ENCODE assay signal across 21 cellular contexts in the genomic region with DNA sequence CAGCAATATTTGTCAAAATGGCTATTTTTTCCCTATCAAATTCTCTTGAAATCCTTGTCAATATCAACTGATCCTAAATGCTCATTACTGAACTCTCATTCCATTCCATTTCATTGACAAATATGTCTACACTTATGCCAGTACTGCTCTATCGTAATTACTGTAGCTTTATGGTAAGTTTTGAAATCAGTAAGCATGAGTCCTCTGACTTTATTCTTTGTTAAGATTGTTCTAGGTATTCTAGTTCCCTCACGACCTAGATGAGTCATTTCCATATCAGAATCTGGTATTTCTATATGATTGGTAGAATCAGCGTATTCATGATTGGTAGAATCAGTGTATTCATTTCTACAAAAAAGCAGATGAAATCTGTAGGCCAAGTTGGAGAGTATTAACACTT.
DNase-seq lines count a peak whose midpoint lies in the region; ATAC-seq, FAIRE-seq and TF ChIP-seq lines count a peak whose summit lies in the region.
"Had no signal": no experiment of that assay in that cellular context is flagged by ENCODE, and none has a peak within 500 bp of the region (broad histone marks: within the 10 kb centered on the region; RNA-seq: fewer than 3 reads in every experiment).

No MANE protein-coding gene starts in this region.

- peaks cover 29% of the 10 kb centered on the region for H3K9me3 Mint-ChIP-seq in activated CD8-positive, alpha-beta T cell treated with anti-CD3 and anti-CD28 coated beads for 36 hours
- H3K9me3 Mint-ChIP-seq in activated CD8-positive, alpha-beta T cell treated with anti-CD3 and anti-CD28 coated beads, Interleukin-2, amount 10 ng/mL, durations not matched to agents 7 days and 5 days (ENCODE audit: insufficient read depth): peaks cover 29% of the 10 kb centered on the region
- peaks cover 19% of the 10 kb centered on the region for H3K9me3 Mint-ChIP-seq in activated CD4-positive, alpha-beta memory T cell treated with anti-CD3 and anti-CD28 coated beads for 36 hours
- H3K9me3 Mint-ChIP-seq: HFFc6 had no signal

- peak overlapping the region; percentile 60 for H3K27ac Mint-ChIP-seq in activated CD8-positive, alpha-beta T cell treated with anti-CD3 and anti-CD28 coated beads for 36 hours
- no peak overlapping the region for H3K27ac Mint-ChIP-seq in activated CD8-positive, alpha-beta T cell treated with anti-CD3 and anti-CD28 coated beads, Interleukin-2, amount 10 ng/mL, durations not matched to agents 7 days and 5 days
- H3K27ac Mint-ChIP-seq in activated CD4-positive, alpha-beta memory T cell treated with anti-CD3 and anti-CD28 coated beads for 36 hours: peak overlapping the region; percentile 66
- H3K27ac Mint-ChIP-seq: CD8-positive, alpha-beta memory T cell; HFFc6 had no signal

- no peak overlapping the region for H3K4me3 ChIP-seq in epithelial cell of esophagus (ENCODE audit: low read length)
- H3K4me3 ChIP-seq: BLaER1 treated with 17β-estradiol and CSF1 and Interleukin-3, amounts not matched to agents 10 nM and 100 nM; PC-9 had no signal

- peak; percentile 30 for FAIRE-seq in GM12892 (lab: Jason Lieb, UNC)
- FAIRE-seq: A204.1, G401.6, GM12891, HepG2 had no signal

- POLR2A ChIA-PET in activated CD8-positive, alpha-beta T cell treated with anti-CD3 and anti-CD28 coated beads for 36 hours (lab: Charles Lee): no interaction called here
- POLR2A ChIA-PET in activated CD8-positive, alpha-beta T cell treated with anti-CD3 and anti-CD28 coated beads, Interleukin-2, amount 10 ng/mL, durations not matched to agents 7 days and 5 days (lab: Charles Lee): no interaction called here
- POLR2A ChIA-PET in activated CD4-positive, alpha-beta memory T cell treated with anti-CD3 and anti-CD28 coated beads for 36 hours (lab: Charles Lee): interaction anchor here (0.5 kb wide), 1 partner anchor 410 kb away, joined by 3 read pairs; no protein-coding TSS in a partner anchor

- DNase-seq in activated CD8-positive, alpha-beta T cell treated with anti-CD3 and anti-CD28 coated beads for 36 hours: no peak
- DNase-seq in activated CD8-positive, alpha-beta T cell treated with anti-CD3 and anti-CD28 coated beads, Interleukin-2, amount 10 ng/mL, durations not matched to agents 7 days and 5 days: no peak
- DNase-seq in GM12892 (ENCODE audit: insufficient read length): no peak
- no peak for DNase-seq in activated CD4-positive, alpha-beta memory T cell treated with anti-CD3 and anti-CD28 coated beads for 36 hours
- DNase-seq in epithelial cell of esophagus (ENCODE audit: low read depth): peak; percentile 1
- DNase-seq: CD8-positive, alpha-beta memory T cell; DND-41; HFFc6; KG1; NCI-H1436 treated with DMSO at 0.1 percent for 48 hours; NCI-H2081; NCI-H510A; NCI-H774; PC-9 had no signal

- ATAC-seq in activated CD8-positive, alpha-beta T cell treated with anti-CD3 and anti-CD28 coated beads for 36 hours: peak; percentile 93
- no peak for ATAC-seq in activated CD8-positive, alpha-beta T cell treated with anti-CD3 and anti-CD28 coated beads, Interleukin-2, amount 10 ng/mL, durations not matched to agents 7 days and 5 days
- ATAC-seq in GM18870 (IDR thresholded peaks at IDR 0.05; ENCODE audit: unreplicated experiment): no peak
- ATAC-seq in HG03045 (IDR thresholded peaks at IDR 0.05; ENCODE audit: unreplicated experiment): no peak
- ATAC-seq: HepG2 had no signal

- intact Hi-C loops in activated CD8-positive, alpha-beta T cell treated with anti-CD3 and anti-CD28 coated beads for 36 hours (cut with micrococcal nuclease): no loop called here
- intact Hi-C loops in activated CD4-positive, alpha-beta memory T cell treated with anti-CD3 and anti-CD28 coated beads for 36 hours (cut with micrococcal nuclease): loop anchor here (1.0 to 2.0 kb wide), 5 partner anchors 8 to 701 kb away; no protein-coding TSS in a partner anchor

- CTCF ChIA-PET in activated CD8-positive, alpha-beta T cell treated with anti-CD3 and anti-CD28 coated beads for 36 hours (lab: Charles Lee): no interaction called here
- CTCF ChIA-PET in activated CD8-positive, alpha-beta T cell treated with anti-CD3 and anti-CD28 coated beads, Interleukin-2, amount 10 ng/mL, durations not matched to agents 7 days and 5 days (lab: Charles Lee): no interaction called here
- CTCF ChIA-PET in activated CD4-positive, alpha-beta memory T cell treated with anti-CD3 and anti-CD28 coated beads for 36 hours (lab: Charles Lee): interaction anchor here (0.7 to 1.0 kb wide), 2 partner anchors 33 to 331 kb away, joined by 3 to 4 read pairs; no protein-coding TSS in a partner anchor

- H3K36me3 Mint-ChIP-seq in activated CD8-positive, alpha-beta T cell treated with anti-CD3 and anti-CD28 coated beads for 36 hours (ENCODE audit: low read depth): peaks cover 39% of the 10 kb centered on the region
- peaks cover 30% of the 10 kb centered on the region for H3K36me3 Mint-ChIP-seq in activated CD8-positive, alpha-beta T cell treated with anti-CD3 and anti-CD28 coated beads, Interleukin-2, amount 10 ng/mL, durations not matched to agents 7 days and 5 days (ENCODE audit: low read depth)
- H3K36me3 Mint-ChIP-seq in activated CD4-positive, alpha-beta memory T cell treated with anti-CD3 and anti-CD28 coated beads for 36 hours: peaks cover 31% of the 10 kb centered on the region

- no peak for TF ChIP-seq CTCF in activated CD8-positive, alpha-beta T cell treated with anti-CD3 and anti-CD28 coated beads for 36 hours (IDR thresholded peaks at IDR 0.05)
- no peak for TF ChIP-seq CTCF in epithelial cell of esophagus (IDR thresholded peaks at IDR 0.05; ENCODE audit: insufficient read depth, low read depth, low read length, missing control alignments)

- no peak overlapping the region for H3K4me3 Mint-ChIP-seq in activated CD8-positive, alpha-beta T cell treated with anti-CD3 and anti-CD28 coated beads for 36 hours
- H3K4me3 Mint-ChIP-seq in activated CD8-positive, alpha-beta T cell treated with anti-CD3 and anti-CD28 coated beads, Interleukin-2, amount 10 ng/mL, durations not matched to agents 7 days and 5 days: no peak overlapping the region
- no peak overlapping the region for H3K4me3 Mint-ChIP-seq in activated CD4-positive, alpha-beta memory T cell treated with anti-CD3 and anti-CD28 coated beads for 36 hours
- H3K4me3 Mint-ChIP-seq: CD8-positive, alpha-beta memory T cell; HFFc6 had no signal

- TF ChIP-seq POLR2A in GM12892 (IDR thresholded peaks at IDR 0.05; ENCODE audit: low read depth, low read length): no peak

- no peaks in the 10 kb centered on the region for H3K27me3 Mint-ChIP-seq in activated CD8-positive, alpha-beta T cell treated with anti-CD3 and anti-CD28 coated beads for 36 hours
- H3K27me3 Mint-ChIP-seq in activated CD8-positive, alpha-beta T cell treated with anti-CD3 and anti-CD28 coated beads, Interleukin-2, amount 10 ng/mL, durations not matched to agents 7 days and 5 days (ENCODE audit: low read depth): no peaks in the 10 kb centered on the region
- no peaks in the 10 kb centered on the region for H3K27me3 Mint-ChIP-seq in activated CD4-positive, alpha-beta memory T cell treated with anti-CD3 and anti-CD28 coated beads for 36 hours
- H3K27me3 Mint-ChIP-seq: CD8-positive, alpha-beta memory T cell had no signal

- H3K4me1 Mint-ChIP-seq in activated CD8-positive, alpha-beta T cell treated with anti-CD3 and anti-CD28 coated beads for 36 hours (ENCODE audit: low read depth): peaks cover 28% of the 10 kb centered on the region
- peaks cover 6% of the 10 kb centered on the region for H3K4me1 Mint-ChIP-seq in activated CD8-positive, alpha-beta T cell treated with anti-CD3 and anti-CD28 coated beads, Interleukin-2, amount 10 ng/mL, durations not matched to agents 7 days and 5 days (ENCODE audit: low read depth)
- peaks cover 25% of the 10 kb centered on the region for H3K4me1 Mint-ChIP-seq in activated CD4-positive, alpha-beta memory T cell treated with anti-CD3 and anti-CD28 coated beads for 36 hours (ENCODE audit: low read depth)
